ENCODE assay signal across 17 cellular contexts in genomic region chr7:142313528-142313927, GRCh38. TPM values are rescaled to one million over a fixed set of nuclear protein-coding genes. Genes with fewer than 3 reads are reported as not detected.
A peak's percentile ranks its signal among the peaks of the same experiment; 100 is the strongest.
DNase-seq lines count a peak whose midpoint lies in the region; ATAC-seq and TF ChIP-seq lines count a peak whose summit lies in the region.
"Had no signal": no experiment of that assay in that cellular context is flagged by ENCODE, and none has a peak within 500 bp of the region (broad histone marks: within the 10 kb centered on the region; RNA-seq: fewer than 3 reads in every experiment).

No MANE protein-coding gene starts in this region.

- peaks cover 38% of the 10 kb centered on the region for H3K4me1 ChIP-seq in Loucy (ENCODE audit: insufficient read depth, low read length, poor library complexity, severe bottlenecking)
- peaks cover 16% of the 10 kb centered on the region for H3K4me1 ChIP-seq in thymus (ENCODE audit: control insufficient read depth, insufficient read depth, low read length)
- H3K4me1 ChIP-seq: SJSA1 had no signal

- peaks cover 40% of the 10 kb centered on the region for H3K27me3 Mint-ChIP-seq in activated naive CD4-positive, alpha-beta T cell treated with anti-CD3 and anti-CD28 coated beads, Interleukin-2, amount 10 ng/mL, durations not matched to agents 7 days and 5 days

- no peak for TF ChIP-seq CTCF in Loucy (conservative IDR thresholded peaks at IDR 0.05; ENCODE audit: low read length)

- ATAC-seq in GM21717 (IDR thresholded peaks at IDR 0.05; ENCODE audit: unreplicated experiment), result no peak
- ATAC-seq: GM12878 had no signal

- no peaks in the 10 kb centered on the region for H3F3A ChIP-seq in Loucy (ENCODE audit: low read depth)

- no peaks in the 10 kb centered on the region for H4K20me1 ChIP-seq in Loucy (ENCODE audit: insufficient read depth, low read length, poor library complexity, severe bottlenecking)

- H3K9me2 ChIP-seq in Loucy (replicated peaks; ENCODE audit: low read depth, low read length), result no peaks in the 10 kb centered on the region

- H3K9me3 Mint-ChIP-seq in activated naive CD4-positive, alpha-beta T cell treated with anti-CD3 and anti-CD28 coated beads, Interleukin-2, amount 10 ng/mL, durations not matched to agents 7 days and 5 days, result no peaks in the 10 kb centered on the region

- H3K4me1 Mint-ChIP-seq in activated naive CD4-positive, alpha-beta T cell treated with anti-CD3 and anti-CD28 coated beads, Interleukin-2, amount 10 ng/mL, durations not matched to agents 7 days and 5 days, result peaks cover 17% of the 10 kb centered on the region

- H3K27me3 ChIP-seq in Loucy (ENCODE audit: insufficient read depth, low read length, poor library complexity, severe bottlenecking), result no peaks in the 10 kb centered on the region
- no peaks in the 10 kb centered on the region for H3K27me3 ChIP-seq in thymus (ENCODE audit: control insufficient read depth, insufficient read depth)
- H3K27me3 ChIP-seq: SJSA1 had no signal

- 3% methylated on average over 11 of the region's 11 CpGs for WGBS in thymus

- peak; percentile 38 for DNase-seq in activated naive CD4-positive, alpha-beta T cell treated with anti-CD3 and anti-CD28 coated beads, Interleukin-2, amount 10 ng/mL, durations not matched to agents 7 days and 5 days
- no peak for DNase-seq in activated naive CD4-positive, alpha-beta T cell treated with Interleukin-2 at 50 U/mL for 16 hours
- DNase-seq in central memory CD4-positive, alpha-beta T cell, result peak; percentile 37
- DNase-seq in medulla oblongata (ENCODE audit: extremely low spot score), result no peak
- DNase-seq: GM23248, hypothalamus, KG1, midbrain, NCI-H1092, NCI-H526 treated with DMSO at 0.1 percent for 48 hours, occipital lobe, PC-9 had no signal

- H3K4me3 Mint-ChIP-seq in activated naive CD4-positive, alpha-beta T cell treated with anti-CD3 and anti-CD28 coated beads, Interleukin-2, amount 10 ng/mL, durations not matched to agents 7 days and 5 days, result peak overlapping the region; percentile 25

- H3K4me3 ChIP-seq in Loucy (ENCODE audit: low read length, poor library complexity, severe bottlenecking) (peak overlapping the region; percentile 56), thymus (ENCODE audit: low read length) (peak overlapping the region; percentile 26)
- H3K4me3 ChIP-seq: GM12878, GM23248, PC-9, SJSA1 had no signal

- no peaks in the 10 kb centered on the region for H3K79me2 ChIP-seq in Loucy (ENCODE audit: insufficient read depth, low read length)

- H3K36me3 Mint-ChIP-seq in activated naive CD4-positive, alpha-beta T cell treated with anti-CD3 and anti-CD28 coated beads, Interleukin-2, amount 10 ng/mL, durations not matched to agents 7 days and 5 days, result no peaks in the 10 kb centered on the region

- H3K9me3 ChIP-seq in Loucy (ENCODE audit: insufficient read depth, low read depth, low read length) (no peaks in the 10 kb centered on the region), thymus (ENCODE audit: control insufficient read depth) (no peaks in the 10 kb centered on the region)
- H3K9me3 ChIP-seq: SJSA1 had no signal

- peak overlapping the region; percentile 71 for H3K4me2 ChIP-seq in Loucy (ENCODE audit: low read depth, low read length, poor library complexity, severe bottlenecking)
- H3K4me2 ChIP-seq: PC-9 had no signal

- H3K27ac ChIP-seq in thymus (ENCODE audit: low read depth), result peak overlapping the region; percentile 38
- H3K27ac ChIP-seq: GM23248, PC-9, SJSA1 had no signal

- H2AFZ ChIP-seq in Loucy (ENCODE audit: low read length), result peak overlapping the region; percentile 8; the same call in 1 of the 2 replicates
- H2AFZ ChIP-seq: GM23248, PC-9 had no signal

- peak overlapping the region; percentile 72 for H3K9ac ChIP-seq in Loucy (ENCODE audit: low read depth, low read length, poor library complexity, severe bottlenecking)
- H3K9ac ChIP-seq: GM23248 had no signal

- CTCF ChIA-PET in activated naive CD4-positive, alpha-beta T cell treated with anti-CD3 and anti-CD28 coated beads, Interleukin-2, amount 10 ng/mL, durations not matched to agents 7 days and 5 days (lab: Charles Lee), result interaction anchor here (0.6 to 2.7 kb wide), 7 partner anchors 8 to 1130 kb away, joined by 3 to 16 read pairs (median 5); partner anchors contain the start of gene TAS2R60

- peak overlapping the region; percentile 13 for H3K27ac Mint-ChIP-seq in activated naive CD4-positive, alpha-beta T cell treated with anti-CD3 and anti-CD28 coated beads, Interleukin-2, amount 10 ng/mL, durations not matched to agents 7 days and 5 days

- H3K36me3 ChIP-seq in Loucy (ENCODE audit: insufficient read depth, low read length), result no peaks in the 10 kb centered on the region
- H3K36me3 ChIP-seq in thymus (ENCODE audit: control insufficient read depth, insufficient read depth), result no peaks in the 10 kb centered on the region
- H3K36me3 ChIP-seq: SJSA1 had no signal

RNA-seq across cellular contexts. Expression of gene PRSS58, which starts 55.7 kb away (rescaled TPM):
- polyA plus RNA-seq in thymus, result 0.98 TPM
- polyA plus RNA-seq: GM12878, GM23248 had no signal

Comparison
In these comparisons a context has a peak if more than half of its experiments do, and no peak if none do; other contexts are left out.
1. DNase-seq: peak in activated naive CD4-positive, alpha-beta T cell treated with anti-CD3 and anti-CD28 coated beads, Interleukin-2, amount 10 ng/mL, durations not matched to agents 7 days and 5 days (single experiment) and central memory CD4-positive, alpha-beta T cell (single experiment); none in activated naive CD4-positive, alpha-beta T cell treated with Interleukin-2 at 50 U/mL for 16 hours (single experiment) and medulla oblongata (single experiment).